ENCODE assay signal across 24 cellular contexts in the genomic region with DNA sequence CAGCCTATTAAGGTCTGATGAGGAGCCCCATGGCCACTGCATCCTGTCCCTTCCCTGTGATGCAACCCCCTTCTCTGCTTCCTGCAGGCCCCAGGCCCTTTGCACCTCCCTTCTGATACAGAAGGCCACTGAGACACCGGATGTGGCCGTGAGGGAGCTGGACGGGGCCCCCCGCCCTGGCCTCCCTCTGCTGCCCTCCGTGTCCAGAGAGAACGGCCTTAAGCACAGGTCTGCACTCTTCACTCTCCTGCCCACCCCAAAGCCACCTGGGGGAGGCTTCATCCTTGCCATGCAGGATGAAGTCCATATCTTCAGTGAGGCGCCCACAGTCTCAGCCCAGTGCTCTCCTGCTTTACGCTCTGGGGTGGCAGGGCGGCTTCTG.
DNase-seq lines count a peak whose midpoint lies in the region; ATAC-seq and TF ChIP-seq lines count a peak whose summit lies in the region.
"Had no signal": no experiment of that assay in that cellular context is flagged by ENCODE, and none has a peak within 500 bp of the region (broad histone marks: within the 10 kb centered on the region; RNA-seq: fewer than 3 reads in every experiment).

No MANE protein-coding gene starts in this region.

- no peaks in the 10 kb centered on the region for H3K9me3 Mint-ChIP-seq in activated T-cell treated with anti-CD3 and anti-CD28 coated beads, Interleukin-2, amount 50 U/mL, for 72 hours
- no peaks in the 10 kb centered on the region for H3K9me3 Mint-ChIP-seq in activated T-cell treated with anti-CD3 and anti-CD28 coated beads, Interleukin-2, amount 50 U/mL, for 4 hours
- H3K9me3 Mint-ChIP-seq: activated CD4-positive, alpha-beta T cell treated with anti-CD3 and anti-CD28 coated beads, Interleukin-2, amount 10 ng/mL, durations not matched to agents 7 days and 5 days; H9; naive thymus-derived CD8-positive, alpha-beta T cell; T-cell had no signal

- H3K9me3 ChIP-seq in HEK293 (ENCODE audit: control insufficient read depth, insufficient read depth, low read depth, low read length) = no peaks in the 10 kb centered on the region
- no peaks in the 10 kb centered on the region for H3K9me3 ChIP-seq in Karpas-422 (ENCODE audit: low read length)
- H3K9me3 ChIP-seq in SJCRH30 (replicated peaks) = no peaks in the 10 kb centered on the region
- H3K9me3 ChIP-seq: A549, body of pancreas, left lung, suprapubic skin had no signal

- H3K4me1 ChIP-seq in HEK293 (ENCODE audit: control insufficient read depth, insufficient read depth, low read length) = no peaks in the 10 kb centered on the region
- no peaks in the 10 kb centered on the region for H3K4me1 ChIP-seq in Karpas-422 (ENCODE audit: low read length)
- H3K4me1 ChIP-seq in SJCRH30 = peaks cover 9% of the 10 kb centered on the region
- H3K4me1 ChIP-seq: body of pancreas, left lung, suprapubic skin had no signal

- H3K4me3 Mint-ChIP-seq in activated T-cell treated with anti-CD3 and anti-CD28 coated beads, Interleukin-2, amount 50 U/mL, for 72 hours = no peak overlapping the region
- H3K4me3 Mint-ChIP-seq in activated T-cell treated with anti-CD3 and anti-CD28 coated beads, Interleukin-2, amount 50 U/mL, for 4 hours = no peak overlapping the region
- H3K4me3 Mint-ChIP-seq: activated CD4-positive, alpha-beta T cell treated with anti-CD3 and anti-CD28 coated beads, Interleukin-2, amount 10 ng/mL, durations not matched to agents 7 days and 5 days; H9; naive thymus-derived CD8-positive, alpha-beta T cell; T-cell had no signal

- H3K27ac ChIP-seq in HEK293 (ENCODE audit: extremely low read depth, low read depth, low read length) (no peak overlapping the region), Karpas-422 (ENCODE audit: low read length) (no peak overlapping the region), SJCRH30 (no peak overlapping the region)
- H3K27ac ChIP-seq: body of pancreas, left lung, PC-9, suprapubic skin had no signal

- TF ChIP-seq CTCF in HEK293 (tag by site-specific recombination; IDR thresholded peaks at IDR 0.05) = no peak

- peak overlapping the region; percentile 31 for H3K27ac Mint-ChIP-seq in activated T-cell treated with anti-CD3 and anti-CD28 coated beads, Interleukin-2, amount 50 U/mL, for 72 hours
- H3K27ac Mint-ChIP-seq: activated CD4-positive, alpha-beta T cell treated with anti-CD3 and anti-CD28 coated beads, Interleukin-2, amount 10 ng/mL, durations not matched to agents 7 days and 5 days; T-cell had no signal

- no peaks in the 10 kb centered on the region for H3K9me2 ChIP-seq in Karpas-422 (replicated peaks; ENCODE audit: insufficient read depth, low read length)

- no peak for ATAC-seq in activated T-cell treated with anti-CD3 and anti-CD28 coated beads, Interleukin-2, amount 50 U/mL, for 72 hours (replicated peaks in 1 of 2)
- ATAC-seq in activated T-cell treated with anti-CD3 and anti-CD28 coated beads, Interleukin-2, amount 50 U/mL, for 4 hours = no peak
- ATAC-seq: A549; body of pancreas; left lung; naive thymus-derived CD8-positive, alpha-beta T cell; T-cell had no signal

- no peak overlapping the region for H3K9ac ChIP-seq in Karpas-422 (ENCODE audit: low read length)

- H3K27me3 ChIP-seq in Karpas-422 (ENCODE audit: low read length) = no peaks in the 10 kb centered on the region
- peaks cover 25% of the 10 kb centered on the region for H3K27me3 ChIP-seq in SJCRH30
- H3K27me3 ChIP-seq: body of pancreas had no signal

- POLR2A ChIA-PET in HEK293 (lab: Yijun Ruan, JAX) = no interaction called here

- peaks cover 11 to 18% of the 10 kb centered on the region in 2 donors for H3K36me3 Mint-ChIP-seq in activated T-cell treated with anti-CD3 and anti-CD28 coated beads, Interleukin-2, amount 50 U/mL, for 72 hours (ENCODE audit: insufficient read depth in 2 of 2)
- peaks cover 35% of the 10 kb centered on the region for H3K36me3 Mint-ChIP-seq in activated T-cell treated with anti-CD3 and anti-CD28 coated beads, Interleukin-2, amount 50 U/mL, for 4 hours (ENCODE audit: insufficient read depth)

- no peaks in the 10 kb centered on the region for H3K36me3 ChIP-seq in HEK293 (ENCODE audit: control insufficient read depth in 2 of 2, insufficient read depth in 1 of 2, low read length in 2 of 2)
- H3K36me3 ChIP-seq in Karpas-422 (ENCODE audit: insufficient read depth, low read length) = no peaks in the 10 kb centered on the region
- H3K36me3 ChIP-seq in SJCRH30 = no peaks in the 10 kb centered on the region
- H3K36me3 ChIP-seq: left lung, suprapubic skin had no signal

- H3K27me3 Mint-ChIP-seq in activated T-cell treated with anti-CD3 and anti-CD28 coated beads, Interleukin-2, amount 50 U/mL, for 72 hours (ENCODE audit: low read depth) = no peaks in the 10 kb centered on the region
- H3K27me3 Mint-ChIP-seq in activated T-cell treated with anti-CD3 and anti-CD28 coated beads, Interleukin-2, amount 50 U/mL, for 4 hours (ENCODE audit: low read depth) = no peaks in the 10 kb centered on the region
- H3K27me3 Mint-ChIP-seq: activated CD4-positive, alpha-beta T cell treated with anti-CD3 and anti-CD28 coated beads, Interleukin-2, amount 10 ng/mL, durations not matched to agents 7 days and 5 days; naive thymus-derived CD8-positive, alpha-beta T cell; T-cell had no signal

- H3K79me2 ChIP-seq in Karpas-422 (ENCODE audit: low read length) = no peaks in the 10 kb centered on the region

- no peaks in the 10 kb centered on the region for H4K20me1 ChIP-seq in Karpas-422 (ENCODE audit: insufficient read depth, low read depth, low read length)

- no peak overlapping the region for H3K4me2 ChIP-seq in Karpas-422 (ENCODE audit: low read depth, low read length, poor library complexity, severe bottlenecking)
- H3K4me2 ChIP-seq: A549, PC-9 had no signal

- H2AFZ ChIP-seq in Karpas-422 (ENCODE audit: low read length) = no peak overlapping the region
- H2AFZ ChIP-seq: PC-9 had no signal

- intact Hi-C loops in posterior vena cava (cut with DNase I) = no loop called here

- no peak for DNase-seq in activated T-cell treated with anti-CD3 and anti-CD28 coated beads, Interleukin-2, amount 50 U/mL, for 72 hours
- no peak for DNase-seq in activated T-cell treated with anti-CD3 and anti-CD28 coated beads, Interleukin-2, amount 50 U/mL, for 4 hours
- peak; percentile 35 for DNase-seq in islet precursor cell
- peak; percentile 71 for DNase-seq in posterior vena cava (ENCODE audit: low spot score)
- no peak for DNase-seq in Karpas-422
- no peak for DNase-seq in stimulated activated CD4-positive, alpha-beta T cell treated with anti-CD3 and anti-CD28 coated beads, Interleukin-4, amount 100 ng/mL, for 4 hours
- no peak for DNase-seq in SJCRH30
- DNase-seq: activated CD4-positive, alpha-beta T cell treated with anti-CD3 and anti-CD28 coated beads, Interleukin-2, amount 10 ng/mL, durations not matched to agents 7 days and 5 days; DMS79; foreskin fibroblast; GF-D8; Kasumi-1; midbrain; MV-4-11; NCI-H524; PC-9; T-cell had no signal

- CTCF ChIA-PET in HEK293 (lab: Yijun Ruan, JAX) = no interaction called here

- no peak overlapping the region for H3K4me3 ChIP-seq in HEK293 (ENCODE audit: low read depth, low read length)
- no peak overlapping the region for H3K4me3 ChIP-seq in Karpas-422 (ENCODE audit: low read length)
- H3K4me3 ChIP-seq in SJCRH30 = no peak overlapping the region
- H3K4me3 ChIP-seq: A549, body of pancreas, left lung, PC-9, suprapubic skin had no signal

- H3K4me1 Mint-ChIP-seq in activated T-cell treated with anti-CD3 and anti-CD28 coated beads, Interleukin-2, amount 50 U/mL, for 72 hours (ENCODE audit: low read depth) = peaks cover 16% of the 10 kb centered on the region
- peaks cover 11% of the 10 kb centered on the region for H3K4me1 Mint-ChIP-seq in activated T-cell treated with anti-CD3 and anti-CD28 coated beads, Interleukin-2, amount 50 U/mL, for 4 hours (ENCODE audit: low read depth)
- H3K4me1 Mint-ChIP-seq: H9, T-cell had no signal

TF ChIP-seq in HEK293, 187 proteins besides CTCF, POLR2A, EP300 and RAD21:
- no peak for TF ChIP-seq ZNF629 (tag by site-specific recombination; IDR thresholded peaks at IDR 0.05)
- peak; percentile 91 for TF ChIP-seq ZNF623 (tag by site-specific recombination; IDR thresholded peaks at IDR 0.05)

Comparison
In these comparisons a context has a peak if more than half of its experiments do, and no peak if none do; other contexts are left out.
1. DNase-seq: peak in islet precursor cell (single experiment) and posterior vena cava (single experiment); none in activated T-cell treated with anti-CD3 and anti-CD28 coated beads, Interleukin-2, amount 50 U/mL, for 72 hours (0 of 2), activated T-cell treated with anti-CD3 and anti-CD28 coated beads, Interleukin-2, amount 50 U/mL, for 4 hours (single experiment), Karpas-422 (single experiment), stimulated activated CD4-positive, alpha-beta T cell treated with anti-CD3 and anti-CD28 coated beads, Interleukin-4, amount 100 ng/mL, for 4 hours (0 of 2) and SJCRH30 (0 of 2).